8 cellular contexts compared by ENCODE assay signal in genomic region chr5:35478856-35479682, GRCh38.
A peak's percentile ranks its signal among the peaks of the same experiment; 100 is the strongest.
DNase-seq lines count a peak whose midpoint lies in the region; ATAC-seq and TF ChIP-seq lines count a peak whose summit lies in the region.

No MANE protein-coding gene starts in this region.

- H3K9me3 Mint-ChIP-seq in T-helper 2 cell treated with Interferon-gamma antibody and Interleukin-4, amounts not matched to agents 5 μg/mL and 100 μg/mL, for 36 hours, result peaks cover 21% of the 10 kb centered on the region

- H3K36me3 Mint-ChIP-seq in T-helper 2 cell treated with Interferon-gamma antibody and Interleukin-4, amounts not matched to agents 5 μg/mL and 100 μg/mL, for 36 hours (ENCODE audit: low read depth), result peaks cover 11% of the 10 kb centered on the region

- H3K27me3 Mint-ChIP-seq in T-helper 2 cell treated with Interferon-gamma antibody and Interleukin-4, amounts not matched to agents 5 μg/mL and 100 μg/mL, for 36 hours (ENCODE audit: low read depth), result peaks cover 2% of the 10 kb centered on the region

- TF ChIP-seq CTCF in GM13977 (IDR thresholded peaks at IDR 0.05; ENCODE audit: extremely low read depth, insufficient read depth, missing control alignments) (no peak), fibroblast of villous mesenchyme (IDR thresholded peaks at IDR 0.05; ENCODE audit: insufficient read depth, low read depth, low read length) (no peak)

- peak overlapping the region; percentile 48 for H3K4me3 ChIP-seq in fibroblast of villous mesenchyme (ENCODE audit: low read depth, low read length)
- H3K4me3 ChIP-seq in skeletal muscle cell (ENCODE audit: low read depth, low read length), result peak overlapping the region; percentile 19

- H3K4me1 Mint-ChIP-seq in T-helper 2 cell treated with Interferon-gamma antibody and Interleukin-4, amounts not matched to agents 5 μg/mL and 100 μg/mL, for 36 hours (ENCODE audit: low read depth), result peaks cover 9% of the 10 kb centered on the region

- H3K4me3 Mint-ChIP-seq in T-helper 2 cell treated with Interferon-gamma antibody and Interleukin-4, amounts not matched to agents 5 μg/mL and 100 μg/mL, for 36 hours, result peak overlapping the region; percentile 72

- peak; percentile 12 for DNase-seq in GM13977 (ENCODE audit: low spot score)
- no peak for DNase-seq in T-helper 2 cell treated with Interferon-gamma antibody and Interleukin-4, amounts not matched to agents 5 μg/mL and 100 μg/mL, for 36 hours (ENCODE audit: low spot score)
- DNase-seq in fibroblast of villous mesenchyme (ENCODE audit: low read depth), result peak; percentile 60
- DNase-seq in skeletal muscle cell (ENCODE audit: low read depth), result no peak
- DNase-seq in OCI-M2 (lab: John Stamatoyannopoulos, UW; ENCODE audit: unreplicated experiment), result no peak
- no peak for DNase-seq in NCI-H82 (lab: John Stamatoyannopoulos, UW)

- ATAC-seq in HG03159 (IDR thresholded peaks at IDR 0.05; ENCODE audit: unreplicated experiment), result peak; percentile 71
- ATAC-seq in HG02763 (IDR thresholded peaks at IDR 0.05; ENCODE audit: unreplicated experiment), result no peak

- H3K27ac Mint-ChIP-seq in T-helper 2 cell treated with Interferon-gamma antibody and Interleukin-4, amounts not matched to agents 5 μg/mL and 100 μg/mL, for 36 hours, result peak overlapping the region; percentile 89

- in situ Hi-C loops in GM13977 (cut with MboI; ENCODE audit: low pct_unique_long_range_greater_than_20kb, low sequenced_read_pairs, unreplicated experiment), result no loop called here

Comparison
In these comparisons a context has a peak if more than half of its experiments do, and no peak if none do; other contexts are left out.
1. DNase-seq: peak in GM13977 (single experiment) and fibroblast of villous mesenchyme (single experiment); none in T-helper 2 cell treated with Interferon-gamma antibody and Interleukin-4, amounts not matched to agents 5 μg/mL and 100 μg/mL, for 36 hours (single experiment), skeletal muscle cell (single experiment), OCI-M2 (single experiment) and NCI-H82 (single experiment).